23 cellular contexts compared by ENCODE assay signal in genomic region chr10:123988694-123989093, GRCh38.
"Had no signal": no experiment of that assay in that cellular context is flagged by ENCODE, and none has a peak within 500 bp of the region (broad histone marks: within the 10 kb centered on the region; RNA-seq: fewer than 3 reads in every experiment).

No MANE protein-coding gene starts in this region.

- H3K4me1 Mint-ChIP-seq: central memory CD8-positive, alpha-beta T cell; endodermal cell; nephron had no signal

- DNase-seq: colonic mucosa; effector CD8-positive, alpha-beta T cell; endodermal cell; esophagus squamous epithelium; hypothalamus; kidney; psoas muscle; right cardiac atrium; sigmoid colon; stimulated activated CD4-positive, alpha-beta T cell treated with anti-CD3 and anti-CD28 coated beads, Interleukin-2, amount 100 ng/mL, for 24 hours; stimulated activated CD4-positive, alpha-beta T cell treated with anti-CD3 and anti-CD28 coated beads, Interleukin-4, amount 100 ng/mL, for 24 hours; upper lobe of left lung had no signal

- H3K9me3 ChIP-seq: colonic mucosa, esophagus squamous epithelium, psoas muscle, sigmoid colon, thoracic aorta, tibial nerve, upper lobe of left lung had no signal

- H3K4me3 ChIP-seq: colonic mucosa, esophagus squamous epithelium, neural progenitor cell, psoas muscle, sigmoid colon, thoracic aorta, tibial nerve, upper lobe of left lung had no signal

- ATAC-seq: left lobe of liver; psoas muscle; right cardiac atrium; stimulated activated memory B cell treated with anti-CD40 and anti-IgM and Interleukin-4, amounts not matched to agents 10 μg/mL and 1 μg/mL and 100 μg/mL, for 72 hours had no signal

- H3K27ac Mint-ChIP-seq: dendritic cell treated with granulocyte-macrophage colony-stimulating factor and Interleukin-4, amounts not matched to agents 40 ng/mL and 50 ng/mL, for 4 days; endodermal cell; nephron; neural progenitor cell; stimulated activated memory B cell treated with anti-CD40 and anti-IgM and Interleukin-4, amounts not matched to agents 10 μg/mL and 1 μg/mL and 100 μg/mL, for 72 hours; stimulated activated naive CD8-positive, alpha-beta T cell treated with anti-CD3 and anti-CD28 coated beads, Interleukin-15, Interleukin-2, amounts not matched to agents 100 ng/mL and 50 ng/mL, for 24 hours had no signal

- H3K9me3 Mint-ChIP-seq: central memory CD8-positive, alpha-beta T cell; dendritic cell treated with granulocyte-macrophage colony-stimulating factor and Interleukin-4, amounts not matched to agents 40 ng/mL and 50 ng/mL, for 4 days had no signal

- H3K4me3 Mint-ChIP-seq: central memory CD8-positive, alpha-beta T cell; dendritic cell treated with granulocyte-macrophage colony-stimulating factor and Interleukin-4, amounts not matched to agents 40 ng/mL and 50 ng/mL, for 4 days; endodermal cell; nephron; neural progenitor cell; stimulated activated memory B cell treated with anti-CD40 and anti-IgM and Interleukin-4, amounts not matched to agents 10 μg/mL and 1 μg/mL and 100 μg/mL, for 72 hours; stimulated activated naive CD8-positive, alpha-beta T cell treated with anti-CD3 and anti-CD28 coated beads, Interleukin-15, Interleukin-2, amounts not matched to agents 100 ng/mL and 50 ng/mL, for 24 hours had no signal

- H3K36me3 Mint-ChIP-seq: neural progenitor cell; stimulated activated memory B cell treated with anti-CD40 and anti-IgM and Interleukin-4, amounts not matched to agents 10 μg/mL and 1 μg/mL and 100 μg/mL, for 72 hours had no signal

- H3K4me1 ChIP-seq: colonic mucosa, neural progenitor cell, psoas muscle had no signal

- H3K27ac ChIP-seq: colonic mucosa, esophagus squamous epithelium, neural progenitor cell, psoas muscle, sigmoid colon, thoracic aorta, tibial nerve, upper lobe of left lung had no signal

- H3K36me3 ChIP-seq: colonic mucosa, esophagus squamous epithelium, neural progenitor cell, sigmoid colon, thoracic aorta, tibial nerve, upper lobe of left lung had no signal

- FAIRE-seq: frontal cortex, kidney, urothelium cell line had no signal
